8 cellular contexts compared by ENCODE assay signal in the genomic region with DNA sequence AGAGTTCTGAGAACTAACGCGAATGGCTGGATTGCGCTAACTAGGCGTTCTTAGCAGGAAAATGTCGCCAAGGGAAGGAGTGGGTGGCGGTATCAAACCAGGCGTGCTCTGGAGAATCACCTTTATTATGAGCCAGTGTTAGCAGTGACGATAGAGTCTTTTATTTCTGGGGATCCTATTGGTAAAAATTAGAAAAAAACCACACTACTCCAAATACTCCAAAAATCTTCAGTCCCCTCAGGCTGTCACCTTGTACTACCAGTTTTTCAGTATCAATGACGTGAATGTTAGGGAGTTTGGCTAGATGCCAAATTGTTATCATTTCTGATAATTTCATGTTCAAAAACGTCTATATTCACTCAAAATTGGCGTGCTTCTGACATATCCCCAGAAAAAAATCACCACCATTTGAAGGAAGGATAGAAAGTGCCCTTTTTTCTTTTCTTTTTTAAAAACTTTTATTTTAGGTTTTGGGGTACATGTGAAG.
DNase-seq lines count a peak whose midpoint lies in the region; ATAC-seq and TF ChIP-seq lines count a peak whose summit lies in the region.

No MANE protein-coding gene starts in this region.

- TF ChIP-seq CTCF in MM.1S (IDR thresholded peaks at IDR 0.05; ENCODE audit: low read length) (no peak), nephron progenitor cell (IDR thresholded peaks at IDR 0.05) (no peak)

- peaks cover 8% of the 10 kb centered on the region; the same call in 1 of the 2 replicates for H3F3A ChIP-seq in MM.1S (ENCODE audit: insufficient read depth, low read length)

- peaks cover 9% of the 10 kb centered on the region for H3K9me3 Mint-ChIP-seq in nephron progenitor cell

- no peaks in the 10 kb centered on the region for H4K20me1 ChIP-seq in MM.1S (ENCODE audit: insufficient read depth, low read length)

- H3K36me3 Mint-ChIP-seq in nephron progenitor cell (ENCODE audit: low read depth) = peaks cover 6% of the 10 kb centered on the region

- ATAC-seq in HG02885 (IDR thresholded peaks at IDR 0.05; ENCODE audit: poor library complexity, unreplicated experiment) = no peak

- DNase-seq in COR-L47 (lab: John Stamatoyannopoulos, UW) (peak; percentile 20), MM.1S (no peak), nephron progenitor cell (no peak), medulla oblongata (ENCODE audit: extremely low spot score) (no peak), 8988T (no peak), NCI-H82 treated with DMSO at 0.1 percent for 48 hours (lab: John Stamatoyannopoulos, UW; ENCODE audit: unreplicated experiment) (no peak)

- H3K9me3 ChIP-seq in MM.1S (replicated peaks; ENCODE audit: insufficient read depth, low read length) = no peaks in the 10 kb centered on the region

- no peaks in the 10 kb centered on the region for H3K36me3 ChIP-seq in MM.1S (replicated peaks; ENCODE audit: insufficient read depth, low read length)

- H3K9ac ChIP-seq in MM.1S (ENCODE audit: low read length) = no peak overlapping the region

- H3K79me2 ChIP-seq in MM.1S (ENCODE audit: low read length) = no peaks in the 10 kb centered on the region

- H3K27ac Mint-ChIP-seq in nephron progenitor cell = no peak overlapping the region

- 0 out of 2 replicates have a peak overlapping the region, but pooled peaks have one; percentile 56 for H3K4me2 ChIP-seq in MM.1S (ENCODE audit: low read depth, low read length)

- H3K27me3 Mint-ChIP-seq in nephron progenitor cell (ENCODE audit: low read depth, poor library complexity) = peaks cover 28% of the 10 kb centered on the region

- H2AFZ ChIP-seq in MM.1S (ENCODE audit: low read length) = no peak overlapping the region

- peaks cover 19% of the 10 kb centered on the region for H3K4me1 ChIP-seq in MM.1S (ENCODE audit: low read length)

- peak overlapping the region; percentile 90 for H3K4me3 Mint-ChIP-seq in nephron progenitor cell

- H3K4me1 Mint-ChIP-seq in nephron progenitor cell = peaks cover 8% of the 10 kb centered on the region

- H3K9me2 ChIP-seq in MM.1S (replicated peaks; ENCODE audit: insufficient read depth, low read length) = no peaks in the 10 kb centered on the region

- 0 out of 2 replicates have a peak overlapping the region, but pooled peaks have one; percentile 45 for H3K4me3 ChIP-seq in MM.1S (ENCODE audit: low read length)

- H3K27ac ChIP-seq in MM.1S (ENCODE audit: low read length) (no peak overlapping the region), cingulate gyrus (ENCODE audit: low read depth, low read length) (peak overlapping the region; percentile 85)

- peaks cover 17% of the 10 kb centered on the region for H3K27me3 ChIP-seq in MM.1S (replicated peaks; ENCODE audit: insufficient read depth, low read length)
